9 cellular contexts compared by ENCODE assay signal in the genomic region with DNA sequence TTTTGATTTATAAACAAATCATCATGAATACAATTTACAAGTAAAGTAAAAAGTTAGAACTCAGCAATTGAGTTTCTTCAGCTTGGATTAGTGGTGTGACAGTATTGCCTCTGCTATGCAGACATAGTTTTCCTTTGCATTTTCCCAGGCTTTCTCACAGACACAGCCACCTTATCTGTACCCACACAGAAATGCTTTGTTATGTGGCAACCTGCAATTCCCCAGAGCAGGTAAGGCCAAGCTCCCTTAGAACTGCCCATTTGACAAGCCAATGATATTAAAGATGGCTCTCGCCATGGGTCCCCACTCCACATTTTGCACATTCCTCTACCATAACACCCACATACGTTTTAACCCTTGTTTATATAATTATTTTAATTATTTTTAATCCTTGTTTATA. TPM values are rescaled to one million over a fixed set of nuclear protein-coding genes. Genes with fewer than 3 reads are reported as not detected.
"Had no signal": no experiment of that assay in that cellular context is flagged by ENCODE, and none has a peak within 500 bp of the region (broad histone marks: within the 10 kb centered on the region; RNA-seq: fewer than 3 reads in every experiment).

No MANE protein-coding gene starts in this region.

- H3K4me2 ChIP-seq: GM23338 had no signal

- ATAC-seq: GM23338, HCT116 had no signal

- FAIRE-seq: H1, H54 had no signal

- DNase-seq: H9, HFFc6, KBM-7 had no signal

- H3K27ac ChIP-seq: HL-60 had no signal

- H3K4me3 ChIP-seq: GM23338 had no signal

- H2AFZ ChIP-seq: GM23338 had no signal

RNA-seq across cellular contexts. Expression of a gene that starts 14.2 kb away (rescaled TPM):
- total RNA-seq: HT1080 had no signal
